12 cellular contexts compared by ENCODE assay signal in genomic region chr13:49499889-49500660, GRCh38. TPM values are rescaled to one million over a fixed set of nuclear protein-coding genes. Genes with fewer than 3 reads are reported as not detected.
DNase-seq lines count a peak whose midpoint lies in the region; ATAC-seq, FAIRE-seq and TF ChIP-seq lines count a peak whose summit lies in the region.
"Had no signal": no experiment of that assay in that cellular context is flagged by ENCODE, and none has a peak within 500 bp of the region (broad histone marks: within the 10 kb centered on the region; RNA-seq: fewer than 3 reads in every experiment).

No MANE protein-coding gene starts in this region.

- no peaks in the 10 kb centered on the region for H3K36me3 ChIP-seq in BJ (ENCODE audit: control insufficient read depth, insufficient read depth, low read length)
- H3K36me3 ChIP-seq in naive thymus-derived CD4-positive, alpha-beta T cell (ENCODE audit: control insufficient read depth in 2 of 3, insufficient read depth in 3 of 3, low read length in 3 of 3): peaks cover 0 to 9% (median 2%) of the 10 kb centered on the region in 3 experiments

- peaks cover 33 to 61% (median 56%) of the 10 kb centered on the region in 7 donors for H3K4me1 Mint-ChIP-seq in naive thymus-derived CD4-positive, alpha-beta T cell

- H3K4me1 ChIP-seq in naive thymus-derived CD4-positive, alpha-beta T cell (ENCODE audit: control insufficient read depth in 2 of 2, insufficient read depth in 2 of 2, low read length in 2 of 2): peaks cover 17 to 28% of the 10 kb centered on the region in 2 donors
- H3K4me1 ChIP-seq: foreskin keratinocyte had no signal

- H3K4me3 ChIP-seq in BJ (ENCODE audit: low read depth, low read length): no peak overlapping the region
- no peak overlapping the region for H3K4me3 ChIP-seq in naive thymus-derived CD4-positive, alpha-beta T cell (ENCODE audit: low read length)
- H3K4me3 ChIP-seq: mucosa of descending colon had no signal

- no peak for TF ChIP-seq CTCF in BJ (IDR thresholded peaks at IDR 0.05; ENCODE audit: insufficient read depth, low read depth, low read length)

- POLR2A ChIA-PET in BJ (lab: Charles Lee): no interaction called here
- POLR2A ChIA-PET in naive thymus-derived CD4-positive, alpha-beta T cell (lab: Charles Lee): interaction anchor here (1.0 kb wide), 1 partner anchor 57 kb away, joined by 3 read pairs; no protein-coding TSS in a partner anchor

- H3K27ac ChIP-seq in naive thymus-derived CD4-positive, alpha-beta T cell (ENCODE audit: low read depth, low read length): peak overlapping the region; percentile 90
- H3K27ac ChIP-seq: foreskin keratinocyte had no signal

- H3K4me3 Mint-ChIP-seq in naive thymus-derived CD4-positive, alpha-beta T cell: peak overlapping the region in 7 of 10 donors; percentile 3 to 64 (median 39)

- intact Hi-C loops in naive thymus-derived CD4-positive, alpha-beta T cell (cut with micrococcal nuclease): loop anchor here (5.0 to 10.0 kb wide), 8 partner anchors 42 to 1952 kb away; partner anchors contain the start of genes INTS6 (in 1 of the 2), NUDT15 (in 1 of the 2) and SPRYD7 (in 1 of the 2)

- CTCF ChIA-PET in BJ (lab: Yijun Ruan, JAX): no interaction called here
- CTCF ChIA-PET in naive thymus-derived CD4-positive, alpha-beta T cell (lab: Charles Lee): interaction anchor here (1.0 kb wide), 1 partner anchor 627 kb away, joined by 3 read pairs; no protein-coding TSS in a partner anchor

- no peak for FAIRE-seq in HTR-8/SVneo (lab: Jason Lieb, UNC)
- FAIRE-seq: G401.6 had no signal

- H3K27me3 ChIP-seq in BJ (ENCODE audit: control insufficient read depth, insufficient read depth, low read length): no peaks in the 10 kb centered on the region
- no peaks in the 10 kb centered on the region for H3K27me3 ChIP-seq in naive thymus-derived CD4-positive, alpha-beta T cell (ENCODE audit: control insufficient read depth in 2 of 2, insufficient read depth in 2 of 2, low read length in 2 of 2)
- H3K27me3 ChIP-seq: foreskin keratinocyte had no signal

- no peak for ATAC-seq in naive thymus-derived CD4-positive, alpha-beta T cell
- ATAC-seq in HG03571 (IDR thresholded peaks at IDR 0.05; ENCODE audit: unreplicated experiment): no peak
- no peak for ATAC-seq in HG03097 (IDR thresholded peaks at IDR 0.05; ENCODE audit: low FRiP score, unreplicated experiment)
- ATAC-seq: foreskin keratinocyte, mucosa of descending colon had no signal

- DNase-seq in BJ (ENCODE audit: low read depth) (peak; percentile 57), HTR-8/SVneo (ENCODE audit: insufficient read length, low spot score) (peak; percentile 9), astrocyte of the hippocampus (ENCODE audit: low read depth, low spot score) (peak; percentile 67), GF-D8 (lab: John Stamatoyannopoulos, UW) (no peak), NCI-H1417 (lab: John Stamatoyannopoulos, UW) (no peak)
- no peak for DNase-seq in naive thymus-derived CD4-positive, alpha-beta T cell
- DNase-seq: mucosa of descending colon, NCI-H146 had no signal

- no peaks in the 10 kb centered on the region for H3K9me3 ChIP-seq in naive thymus-derived CD4-positive, alpha-beta T cell (ENCODE audit: control insufficient read depth in 2 of 3, low read length in 3 of 3)
- H3K9me3 ChIP-seq: mucosa of descending colon had no signal

- peaks cover 7 to 41% (median 18%) of the 10 kb centered on the region in 5 donors for H3K36me3 Mint-ChIP-seq in naive thymus-derived CD4-positive, alpha-beta T cell

- H3K27ac Mint-ChIP-seq in naive thymus-derived CD4-positive, alpha-beta T cell: peak overlapping the region; percentile 28 to 100 (median 84)

- H3K9me3 Mint-ChIP-seq in naive thymus-derived CD4-positive, alpha-beta T cell: peaks cover 0 to 3% (median 0%) of the 10 kb centered on the region in 11 donors

- no peaks in the 10 kb centered on the region for H3K27me3 Mint-ChIP-seq in naive thymus-derived CD4-positive, alpha-beta T cell

RNA-seq across cellular contexts. Expression of gene PHF11, which starts 4.3 kb away (rescaled TPM):
- polyA plus RNA-seq in BJ (2011; rRNA removed): 18.7 and 28.8 TPM in 2 replicates
- 9.6 and 11.8 TPM in 2 replicates for polyA minus RNA-seq in BJ (2011; rRNA and poly(A)+ RNA removed)
- total RNA-seq in naive thymus-derived CD4-positive, alpha-beta T cell: 100 to 1,000 TPM in 4 of 5 experiments, 10 to 100 TPM in 1; 96.0 to 132 (median 126) TPM
- 10 to 100 TPM; 80.6 to 88.4 TPM for polyA plus RNA-seq in naive thymus-derived CD4-positive, alpha-beta T cell

RNA-seq across cellular contexts. Expression of gene SETDB2, which starts 56.0 kb away (rescaled TPM):
- polyA plus RNA-seq in BJ (2011; rRNA removed): 2.3 and 4.9 TPM in 2 replicates
- polyA minus RNA-seq in BJ (2011; rRNA and poly(A)+ RNA removed): 2.2 and 2.6 TPM in 2 replicates
- 10 to 100 TPM; 16.7 to 30.0 (median 20.3) TPM for total RNA-seq in naive thymus-derived CD4-positive, alpha-beta T cell
- polyA plus RNA-seq in naive thymus-derived CD4-positive, alpha-beta T cell: 10 to 100 TPM; 14.3 to 15.0 TPM

RNA-seq across cellular contexts. Expression of gene CAB39L, which starts 56.2 kb away (rescaled TPM):
- 6.5 and 9.4 TPM in 2 replicates for polyA plus RNA-seq in BJ (2011; rRNA removed)
- 6.3 and 6.8 TPM in 2 replicates for polyA minus RNA-seq in BJ (2011; rRNA and poly(A)+ RNA removed)
- 1 to 10 TPM; 2.9 to 5.9 (median 4.6) TPM for total RNA-seq in naive thymus-derived CD4-positive, alpha-beta T cell
- polyA plus RNA-seq in naive thymus-derived CD4-positive, alpha-beta T cell: 1 to 10 TPM; 4.3 to 4.9 TPM

Comparison
In these comparisons a context has a peak if more than half of its experiments do, and no peak if none do; other contexts are left out.
1. DNase-seq: peak in BJ (single experiment), HTR-8/SVneo (single experiment) and astrocyte of the hippocampus (single experiment); none in naive thymus-derived CD4-positive, alpha-beta T cell (0 of 9), GF-D8 (single experiment) and NCI-H1417 (0 of 3).